Comparison of ENCODE assay signal across 1 cellular context in the genomic region with DNA sequence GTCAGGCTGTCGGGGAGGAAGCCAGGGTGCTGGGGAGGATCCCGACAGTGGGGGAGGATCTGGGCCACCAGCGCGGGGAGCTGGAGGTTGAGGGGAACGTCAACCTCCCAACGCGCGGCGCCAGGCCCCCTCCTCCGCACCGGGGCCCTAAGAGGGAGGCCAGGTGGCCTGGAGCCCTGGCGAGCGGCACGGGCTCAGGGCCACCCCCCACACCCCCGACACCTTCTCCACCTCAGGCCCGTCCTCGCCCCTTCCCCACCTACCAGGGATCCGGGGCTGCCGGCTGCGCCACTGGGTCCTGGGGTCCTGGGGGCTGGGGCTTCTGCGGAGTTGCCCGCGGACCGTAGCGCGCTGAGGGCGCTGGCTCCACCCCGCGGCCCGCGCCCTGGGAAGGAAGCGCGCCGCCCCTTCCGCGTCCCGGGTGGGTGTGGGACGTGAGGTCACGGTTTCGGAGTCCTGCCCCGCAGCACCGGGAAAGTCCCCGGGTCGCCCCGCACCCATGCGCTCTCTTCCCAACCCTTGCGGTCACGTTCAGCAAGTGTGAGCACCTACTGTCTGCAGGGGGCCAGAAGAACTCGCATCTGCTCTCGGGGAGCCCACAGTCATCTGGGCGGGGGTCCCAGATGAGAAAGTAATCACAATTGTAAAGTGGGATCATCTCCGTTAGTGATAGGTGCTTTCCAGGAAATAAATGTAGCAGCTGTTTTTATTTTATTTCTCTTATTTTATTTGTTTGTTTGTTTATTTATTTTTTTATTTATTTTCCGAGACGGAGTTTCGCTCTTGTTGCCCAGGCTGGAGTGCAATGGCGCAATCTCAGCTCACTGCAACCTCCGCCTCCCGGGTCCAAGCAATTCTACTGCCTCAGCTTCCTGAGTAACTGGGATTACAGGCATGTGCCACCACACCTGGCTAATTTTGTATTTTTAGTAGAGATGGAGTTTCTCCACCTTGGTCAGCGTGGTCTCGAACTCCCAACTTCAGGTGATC.
TF ChIP-seq lines count a peak whose summit lies in the region.

A gene (minus strand): TSS at position 362 of the 990 bp plus-strand sequence. CDS start 13,335 bp downstream, outside the sequence.

TF ChIP-seq in HepG2, 621 proteins besides CTCF, POLR2A, EP300 and RAD21 (continued from another document and continues in another):
- TF ChIP-seq, protein P1, sequence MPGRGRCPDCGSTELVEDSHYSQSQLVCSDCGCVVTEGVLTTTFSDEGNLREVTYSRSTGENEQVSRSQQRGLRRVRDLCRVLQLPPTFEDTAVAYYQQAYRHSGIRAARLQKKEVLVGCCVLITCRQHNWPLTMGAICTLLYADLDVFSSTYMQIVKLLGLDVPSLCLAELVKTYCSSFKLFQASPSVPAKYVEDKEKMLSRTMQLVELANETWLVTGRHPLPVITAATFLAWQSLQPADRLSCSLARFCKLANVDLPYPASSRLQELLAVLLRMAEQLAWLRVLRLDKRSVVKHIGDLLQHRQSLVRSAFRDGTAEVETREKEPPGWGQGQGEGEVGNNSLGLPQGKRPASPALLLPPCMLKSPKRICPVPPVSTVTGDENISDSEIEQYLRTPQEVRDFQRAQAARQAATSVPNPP (CRISPR knock-in tag; IDR thresholded peaks at IDR 0.05) = no peak
- TF ChIP-seq PPARG (CRISPR knock-in tag; conservative IDR thresholded peaks at IDR 0.05) (no peak), JDP2 (CRISPR knock-in tag; IDR thresholded peaks at IDR 0.05; ENCODE audit: borderline replicate concordance) (no peak), ZNF143 (CRISPR knock-in tag; IDR thresholded peaks at IDR 0.05) (peak; percentile 4; the same call in 1 of the 2 replicates), KDM3A (CRISPR knock-in tag; IDR thresholded peaks at IDR 0.05; ENCODE audit: low read depth) (0 out of 2 replicates have a peak, but pooled peaks have one; percentile 31), NFE2L1 (CRISPR knock-in tag; IDR thresholded peaks at IDR 0.05; ENCODE audit: borderline replicate concordance) (no peak), SSRP1 (CRISPR knock-in tag; IDR thresholded peaks at IDR 0.05) (no peak), ZNF558 (CRISPR knock-in tag; IDR thresholded peaks at IDR 0.05; ENCODE audit: borderline replicate concordance) (no peak), TBX2 (CRISPR knock-in tag; IDR thresholded peaks at IDR 0.05; ENCODE audit: borderline replicate concordance) (peak; percentile 68; the same call in 1 of the 2 replicates), SMARCE1 (IDR thresholded peaks at IDR 0.05; ENCODE audit: borderline replicate concordance) (no peak), MIER2 (CRISPR knock-in tag; IDR thresholded peaks at IDR 0.05) (no peak), SNRNP70 (IDR thresholded peaks at IDR 0.05; ENCODE audit: low read depth, low read length) (no peak), ATF7-NPFF (CRISPR knock-in tag; IDR thresholded peaks at IDR 0.05; ENCODE audit: low read depth) (no peak), ISL2 (CRISPR knock-in tag; IDR thresholded peaks at IDR 0.05) (no peak), MAFG (CRISPR knock-in tag; IDR thresholded peaks at IDR 0.05) (no peak), ZNF292 (CRISPR knock-in tag; IDR thresholded peaks at IDR 0.05; ENCODE audit: borderline replicate concordance, low read depth) (no peak), ZNF33B (CRISPR knock-in tag; IDR thresholded peaks at IDR 0.05) (no peak), NFKBIZ (CRISPR knock-in tag; IDR thresholded peaks at IDR 0.05) (no peak), FOXA1 (IDR thresholded peaks at IDR 0.05) (no peak), FOXA1 (CRISPR knock-in tag; IDR thresholded peaks at IDR 0.05) (no peak), PAX8 (CRISPR knock-in tag; IDR thresholded peaks at IDR 0.05; ENCODE audit: borderline replicate concordance) (no peak)
- TF ChIP-seq, protein P2, sequence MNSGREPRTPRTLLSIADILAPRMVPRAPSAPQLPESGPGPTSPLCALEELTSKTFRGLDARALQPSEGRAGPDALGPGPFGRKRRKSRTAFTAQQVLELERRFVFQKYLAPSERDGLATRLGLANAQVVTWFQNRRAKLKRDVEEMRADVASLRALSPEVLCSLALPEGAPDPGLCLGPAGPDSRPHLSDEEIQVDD (CRISPR knock-in tag; IDR thresholded peaks at IDR 0.05; ENCODE audit: borderline replicate concordance) = no peak
- TF ChIP-seq, protein P3, sequence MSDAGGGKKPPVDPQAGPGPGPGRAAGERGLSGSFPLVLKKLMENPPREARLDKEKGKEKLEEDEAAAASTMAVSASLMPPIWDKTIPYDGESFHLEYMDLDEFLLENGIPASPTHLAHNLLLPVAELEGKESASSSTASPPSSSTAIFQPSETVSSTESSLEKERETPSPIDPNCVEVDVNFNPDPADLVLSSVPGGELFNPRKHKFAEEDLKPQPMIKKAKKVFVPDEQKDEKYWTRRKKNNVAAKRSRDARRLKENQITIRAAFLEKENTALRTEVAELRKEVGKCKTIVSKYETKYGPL (CRISPR knock-in tag; IDR thresholded peaks at IDR 0.05) = no peak
- TF ChIP-seq, protein P4, sequence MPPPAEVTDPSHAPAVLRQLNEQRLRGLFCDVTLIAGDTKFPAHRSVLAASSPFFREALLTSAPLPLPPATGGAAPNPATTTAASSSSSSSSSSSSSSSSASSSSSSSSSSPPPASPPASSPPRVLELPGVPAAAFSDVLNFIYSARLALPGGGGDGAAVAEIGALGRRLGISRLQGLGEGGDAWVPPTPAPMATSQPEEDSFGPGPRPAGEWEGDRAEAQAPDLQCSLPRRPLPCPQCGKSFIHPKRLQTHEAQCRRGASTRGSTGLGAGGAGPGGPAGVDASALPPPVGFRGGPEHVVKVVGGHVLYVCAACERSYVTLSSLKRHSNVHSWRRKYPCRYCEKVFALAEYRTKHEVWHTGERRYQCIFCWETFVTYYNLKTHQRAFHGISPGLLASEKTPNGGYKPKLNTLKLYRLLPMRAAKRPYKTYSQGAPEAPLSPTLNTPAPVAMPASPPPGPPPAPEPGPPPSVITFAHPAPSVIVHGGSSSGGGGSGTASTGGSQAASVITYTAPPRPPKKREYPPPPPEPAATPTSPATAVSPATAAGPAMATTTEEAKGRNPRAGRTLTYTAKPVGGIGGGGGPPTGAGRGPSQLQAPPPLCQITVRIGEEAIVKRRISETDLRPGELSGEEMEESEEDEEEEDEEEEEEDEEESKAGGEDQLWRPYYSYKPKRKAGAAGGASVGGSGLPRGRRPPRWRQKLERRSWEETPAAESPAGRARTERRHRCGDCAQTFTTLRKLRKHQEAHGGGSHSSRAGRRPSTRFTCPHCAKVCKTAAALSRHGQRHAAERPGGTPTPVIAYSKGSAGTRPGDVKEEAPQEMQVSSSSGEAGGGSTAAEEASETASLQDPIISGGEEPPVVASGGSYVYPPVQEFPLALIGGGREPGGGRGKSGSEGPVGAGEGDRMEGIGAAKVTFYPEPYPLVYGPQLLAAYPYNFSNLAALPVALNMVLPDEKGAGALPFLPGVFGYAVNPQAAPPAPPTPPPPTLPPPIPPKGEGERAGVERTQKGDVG (CRISPR knock-in tag; IDR thresholded peaks at IDR 0.05; ENCODE audit: borderline replicate concordance) = no peak
- TF ChIP-seq, protein P5, sequence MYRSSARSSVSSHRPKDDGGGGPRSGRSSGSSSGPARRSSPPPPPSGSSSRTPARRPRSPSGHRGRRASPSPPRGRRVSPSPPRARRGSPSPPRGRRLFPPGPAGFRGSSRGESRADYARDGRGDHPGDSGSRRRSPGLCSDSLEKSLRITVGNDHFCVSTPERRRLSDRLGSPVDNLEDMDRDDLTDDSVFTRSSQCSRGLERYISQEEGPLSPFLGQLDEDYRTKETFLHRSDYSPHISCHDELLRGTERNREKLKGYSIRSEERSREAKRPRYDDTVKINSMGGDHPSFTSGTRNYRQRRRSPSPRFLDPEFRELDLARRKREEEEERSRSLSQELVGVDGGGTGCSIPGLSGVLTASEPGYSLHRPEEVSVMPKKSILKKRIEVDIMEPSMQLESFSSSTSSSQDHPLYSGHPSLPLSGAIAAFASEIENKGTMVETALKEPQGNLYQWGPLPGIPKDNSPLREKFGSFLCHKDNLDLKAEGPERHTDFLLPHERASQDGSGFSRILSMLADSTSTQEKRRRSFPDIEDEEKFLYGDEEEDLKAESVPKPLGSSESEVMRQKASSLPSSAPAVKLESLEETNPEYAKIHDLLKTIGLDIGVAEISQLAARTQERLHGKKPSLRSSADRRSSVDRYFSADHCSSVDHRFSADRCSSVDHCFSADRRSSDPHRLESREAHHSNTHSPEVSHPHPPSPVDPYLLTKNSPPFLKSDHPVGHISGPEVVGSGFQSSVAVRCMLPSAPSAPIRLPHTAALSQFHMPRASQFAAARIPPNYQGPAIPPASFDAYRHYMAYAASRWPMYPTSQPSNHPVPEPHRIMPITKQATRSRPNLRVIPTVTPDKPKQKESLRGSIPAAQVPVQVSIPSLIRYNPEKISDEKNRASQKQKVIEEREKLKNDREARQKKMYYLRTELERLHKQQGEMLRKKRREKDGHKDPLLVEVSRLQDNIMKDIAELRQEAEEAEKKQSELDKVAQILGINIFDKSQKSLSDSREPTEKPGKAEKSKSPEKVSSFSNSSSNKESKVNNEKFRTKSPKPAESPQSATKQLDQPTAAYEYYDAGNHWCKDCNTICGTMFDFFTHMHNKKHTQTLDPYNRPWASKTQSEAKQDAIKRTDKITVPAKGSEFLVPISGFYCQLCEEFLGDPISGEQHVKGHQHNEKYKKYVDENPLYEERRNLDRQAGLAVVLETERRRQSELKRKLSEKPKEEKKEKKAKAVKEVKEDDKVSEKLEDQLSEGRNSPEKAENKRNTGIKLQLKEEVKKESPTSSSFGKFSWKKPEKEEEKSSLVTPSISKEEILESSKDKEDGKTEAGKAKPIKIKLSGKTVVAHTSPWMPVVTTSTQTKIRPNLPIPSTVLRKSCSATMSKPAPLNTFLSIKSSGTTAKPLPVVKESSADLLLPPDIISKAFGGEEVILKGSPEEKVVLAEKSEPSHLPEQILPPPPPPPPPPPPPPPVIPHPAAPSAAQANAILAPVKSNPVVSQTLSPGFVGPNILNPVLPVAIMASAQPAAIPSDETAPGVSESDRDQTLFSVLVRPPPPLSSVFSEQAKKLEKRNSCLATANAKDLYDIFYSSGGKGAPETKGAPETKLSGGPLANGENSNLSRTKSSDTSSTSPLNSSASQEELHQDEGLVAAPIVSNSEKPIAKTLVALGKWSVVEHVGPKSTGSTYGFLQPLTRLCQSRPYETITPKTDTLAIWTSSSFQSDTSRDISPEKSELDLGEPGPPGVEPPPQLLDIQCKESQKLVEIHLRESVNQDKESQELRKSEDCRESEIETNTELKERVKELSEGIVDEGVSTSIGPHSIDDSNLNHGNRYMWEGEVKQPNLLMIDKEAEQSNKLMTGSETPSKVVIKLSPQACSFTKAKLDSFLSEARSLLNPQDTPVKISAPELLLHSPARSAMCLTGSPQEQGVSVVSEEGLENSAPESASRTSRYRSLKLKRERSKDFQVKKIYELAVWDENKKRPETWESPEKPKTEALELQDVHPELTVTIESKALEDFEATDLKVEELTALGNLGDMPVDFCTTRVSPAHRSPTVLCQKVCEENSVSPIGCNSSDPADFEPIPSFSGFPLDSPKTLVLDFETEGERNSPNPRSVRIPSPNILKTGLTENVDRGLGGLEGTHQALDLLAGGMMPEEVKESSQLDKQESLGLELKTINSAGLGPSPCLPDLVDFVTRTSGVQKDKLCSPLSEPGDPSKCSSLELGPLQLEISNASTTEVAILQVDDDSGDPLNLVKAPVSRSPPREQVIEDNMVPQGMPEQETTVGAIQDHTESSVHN (CRISPR knock-in tag; IDR thresholded peaks at IDR 0.05) = no peak
- TF ChIP-seq, protein P6, sequence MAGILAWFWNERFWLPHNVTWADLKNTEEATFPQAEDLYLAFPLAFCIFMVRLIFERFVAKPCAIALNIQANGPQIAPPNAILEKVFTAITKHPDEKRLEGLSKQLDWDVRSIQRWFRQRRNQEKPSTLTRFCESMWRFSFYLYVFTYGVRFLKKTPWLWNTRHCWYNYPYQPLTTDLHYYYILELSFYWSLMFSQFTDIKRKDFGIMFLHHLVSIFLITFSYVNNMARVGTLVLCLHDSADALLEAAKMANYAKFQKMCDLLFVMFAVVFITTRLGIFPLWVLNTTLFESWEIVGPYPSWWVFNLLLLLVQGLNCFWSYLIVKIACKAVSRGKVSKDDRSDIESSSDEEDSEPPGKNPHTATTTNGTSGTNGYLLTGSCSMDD (CRISPR knock-in tag; IDR thresholded peaks at IDR 0.05) = no peak
- TF ChIP-seq, protein P7, sequence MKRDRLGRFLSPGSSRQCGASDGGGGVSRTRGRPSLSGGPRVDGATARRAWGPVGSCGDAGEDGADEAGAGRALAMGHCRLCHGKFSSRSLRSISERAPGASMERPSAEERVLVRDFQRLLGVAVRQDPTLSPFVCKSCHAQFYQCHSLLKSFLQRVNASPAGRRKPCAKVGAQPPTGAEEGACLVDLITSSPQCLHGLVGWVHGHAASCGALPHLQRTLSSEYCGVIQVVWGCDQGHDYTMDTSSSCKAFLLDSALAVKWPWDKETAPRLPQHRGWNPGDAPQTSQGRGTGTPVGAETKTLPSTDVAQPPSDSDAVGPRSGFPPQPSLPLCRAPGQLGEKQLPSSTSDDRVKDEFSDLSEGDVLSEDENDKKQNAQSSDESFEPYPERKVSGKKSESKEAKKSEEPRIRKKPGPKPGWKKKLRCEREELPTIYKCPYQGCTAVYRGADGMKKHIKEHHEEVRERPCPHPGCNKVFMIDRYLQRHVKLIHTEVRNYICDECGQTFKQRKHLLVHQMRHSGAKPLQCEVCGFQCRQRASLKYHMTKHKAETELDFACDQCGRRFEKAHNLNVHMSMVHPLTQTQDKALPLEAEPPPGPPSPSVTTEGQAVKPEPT (CRISPR knock-in tag; IDR thresholded peaks at IDR 0.05; ENCODE audit: low read depth) = no peak
- TF ChIP-seq, protein P8, sequence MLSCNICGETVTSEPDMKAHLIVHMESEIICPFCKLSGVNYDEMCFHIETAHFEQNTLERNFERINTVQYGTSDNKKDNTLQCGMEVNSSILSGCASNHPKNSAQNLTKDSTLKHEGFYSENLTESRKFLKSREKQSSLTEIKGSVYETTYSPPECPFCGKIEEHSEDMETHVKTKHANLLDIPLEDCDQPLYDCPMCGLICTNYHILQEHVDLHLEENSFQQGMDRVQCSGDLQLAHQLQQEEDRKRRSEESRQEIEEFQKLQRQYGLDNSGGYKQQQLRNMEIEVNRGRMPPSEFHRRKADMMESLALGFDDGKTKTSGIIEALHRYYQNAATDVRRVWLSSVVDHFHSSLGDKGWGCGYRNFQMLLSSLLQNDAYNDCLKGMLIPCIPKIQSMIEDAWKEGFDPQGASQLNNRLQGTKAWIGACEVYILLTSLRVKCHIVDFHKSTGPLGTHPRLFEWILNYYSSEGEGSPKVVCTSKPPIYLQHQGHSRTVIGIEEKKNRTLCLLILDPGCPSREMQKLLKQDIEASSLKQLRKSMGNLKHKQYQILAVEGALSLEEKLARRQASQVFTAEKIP (CRISPR knock-in tag; IDR thresholded peaks at IDR 0.05; ENCODE audit: borderline replicate concordance) = no peak
- TF ChIP-seq, protein P9, sequence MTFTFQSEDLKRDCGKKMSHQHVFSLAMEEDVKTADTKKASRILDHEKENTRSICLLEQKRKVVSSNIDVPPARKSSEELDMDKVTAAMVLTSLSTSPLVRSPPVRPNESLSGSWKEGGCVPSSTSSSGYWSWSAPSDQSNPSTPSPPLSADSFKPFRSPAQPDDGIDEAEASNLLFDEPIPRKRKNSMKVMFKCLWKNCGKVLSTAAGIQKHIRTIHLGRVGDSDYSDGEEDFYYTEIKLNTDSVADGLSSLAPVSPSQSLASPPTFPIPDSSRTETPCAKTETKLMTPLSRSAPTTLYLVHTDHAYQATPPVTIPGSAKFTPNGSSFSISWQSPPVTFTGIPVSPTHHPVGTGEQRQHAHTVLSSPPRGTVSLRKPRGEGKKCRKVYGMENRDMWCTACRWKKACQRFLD (CRISPR knock-in tag; IDR thresholded peaks at IDR 0.05; ENCODE audit: borderline replicate concordance) = no peak
